20 cellular contexts compared by ENCODE assay signal in genomic region chr2:176334729-176335128, GRCh38.
A peak's percentile ranks its signal among the peaks of the same experiment; 100 is the strongest.
DNase-seq lines count a peak whose midpoint lies in the region; ATAC-seq, FAIRE-seq and TF ChIP-seq lines count a peak whose summit lies in the region.
"Had no signal": no experiment of that assay in that cellular context is flagged by ENCODE, and none has a peak within 500 bp of the region (broad histone marks: within the 10 kb centered on the region; RNA-seq: fewer than 3 reads in every experiment).

No MANE protein-coding gene starts in this region.

- ATAC-seq in HepG2: no peak
- no peak for ATAC-seq in right lobe of liver
- no peak for ATAC-seq in K562
- ATAC-seq: CD8-positive, alpha-beta T cell had no signal

- H3K4me2 ChIP-seq in HepG2 (ENCODE audit: low read depth, low read length) (no peak overlapping the region), K562 (ENCODE audit: insufficient read depth, low read length) (no peak overlapping the region)
- H3K4me2 ChIP-seq: BLaER1 treated with 17β-estradiol and CSF1 and Interleukin-3, amounts not matched to agents 10 nM and 100 nM had no signal

- H3K27ac ChIP-seq in HepG2 (ENCODE audit: extremely low read length, insufficient read depth, low read length): no peak overlapping the region
- H3K27ac ChIP-seq in right lobe of liver: no peak overlapping the region
- H3K27ac ChIP-seq in K562 (ENCODE audit: extremely low read depth, low read depth, low read length): no peak overlapping the region
- no peak overlapping the region for H3K27ac ChIP-seq in A673 (ENCODE audit: low read depth, low read length, poor library complexity, severe bottlenecking)
- H3K27ac ChIP-seq: BLaER1 treated with 17β-estradiol and CSF1 and Interleukin-3, amounts not matched to agents 10 nM and 100 nM; C4-2B had no signal

- H3K9ac ChIP-seq in HepG2 (ENCODE audit: insufficient read depth, low read depth, low read length) (no peak overlapping the region), K562 (ENCODE audit: insufficient read depth in 1 of 2, low read depth in 2 of 2, low read length in 2 of 2) (no peak overlapping the region)
- H3K9ac ChIP-seq: BLaER1 treated with 17β-estradiol and CSF1 and Interleukin-3, amounts not matched to agents 10 nM and 100 nM had no signal

- 100% methylated on average over 1 of the region's 1 CpG for WGBS in HepG2 (ENCODE audit: low lambda C conversion rate)
- WGBS in right lobe of liver (ENCODE audit: insufficient coverage, low coverage, low lambda C conversion rate, missing lambda C conversion rate): 100% methylated on average over 1 of the region's 1 CpG
- 91% methylated on average over 1 of the region's 1 CpG for WGBS in K562 (ENCODE audit: insufficient coverage, low coverage, missing lambda C conversion rate)

- TF ChIP-seq POLR2A in HepG2 (IDR thresholded peaks at IDR 0.05; ENCODE audit: insufficient read depth in 1 of 2, low read depth in 2 of 2, low read length in 2 of 2) (no peak), right lobe of liver (IDR thresholded peaks at IDR 0.05) (no peak), K562 (conservative IDR thresholded peaks at IDR 0.05) (no peak)

- in situ Hi-C loops in HepG2 (cut with HindIII; ENCODE audit: extremely low pct_ligation_motif_present, low pct_unique_long_range_greater_than_20kb) (no loop called here), K562 (cut with MboI) (no loop called here), HAP-1 (cut with MboI; ENCODE audit: low sequenced_read_pairs) (no loop called here)

- CTCF ChIA-PET in HepG2 (lab: Yijun Ruan, JAX; ENCODE audit: low intra/inter-chr PET ratio, low total read pairs): no interaction called here
- CTCF ChIA-PET in K562 (lab: Yijun Ruan, JAX; ENCODE audit: low intra/inter-chr PET ratio): no interaction called here
- CTCF ChIA-PET in A673 (lab: Charles Lee): no interaction called here

- TF ChIP-seq EP300 in HepG2 (IDR thresholded peaks at IDR 0.05; ENCODE audit: low read depth in 2 of 2, low read length in 2 of 2) (no peak), HepG2 (CRISPR knock-in tag; IDR thresholded peaks at IDR 0.05; ENCODE audit: borderline replicate concordance) (no peak), K562 (IDR thresholded peaks at IDR 0.05; ENCODE audit: low read length) (no peak)

- H3K36me3 ChIP-seq in HepG2 (replicated peaks in 1 of 2; ENCODE audit: control insufficient read depth in 1 of 2, insufficient read depth in 2 of 2, low read length in 2 of 2): peaks cover 2 to 28% of the 10 kb centered on the region in 2 experiments; a peak in 4 of 5 replicates
- peaks cover 0 to 13% (median under 1%) of the 10 kb centered on the region in 4 donors for H3K36me3 ChIP-seq in right lobe of liver
- peaks cover 58% of the 10 kb centered on the region; the same call in 2 of the 3 replicates for H3K36me3 ChIP-seq in K562 (ENCODE audit: control insufficient read depth, insufficient read depth, low read length)
- H3K36me3 ChIP-seq in HAP-1 (replicated peaks): no peaks in the 10 kb centered on the region; the same call in 1 of the 2 replicates
- peaks cover 9% of the 10 kb centered on the region for H3K36me3 ChIP-seq in A673 (ENCODE audit: insufficient read depth, low read length, poor library complexity, severe bottlenecking)

- DNase-seq in HepG2 (ENCODE audit: low spot score) (no peak), right lobe of liver (no peak), K562 (ENCODE audit: extremely low read depth in 1 of 4, low spot score in 3 of 4) (no peak), HAP-1 (ENCODE audit: low spot score in 2 of 2) (no peak), A673 (ENCODE audit: low spot score) (no peak)
- DNase-seq: 8988T; AML-193; Caco-2; Calu3; CD4-positive, alpha-beta T cell; CD8-positive, alpha-beta T cell; DMS79 treated with DMSO at 0.1 percent for 48 hours; GF-D8 had no signal

- TF ChIP-seq CTCF in HepG2 (CRISPR knock-in tag; IDR thresholded peaks at IDR 0.05) (no peak), right lobe of liver (IDR thresholded peaks at IDR 0.05) (no peak), K562 (IDR thresholded peaks at IDR 0.05 in 2 of 3, conservative IDR thresholded peaks at IDR 0.05 in 1 of 3; ENCODE audit: insufficient read depth in 2 of 3, low read depth in 1 of 3, low read length in 3 of 3) (no peak), A673 (conservative IDR thresholded peaks at IDR 0.05; ENCODE audit: low read depth, low read length) (no peak)

- POLR2A ChIA-PET in HepG2 (lab: Yijun Ruan, JAX): no interaction called here
- POLR2A ChIA-PET in K562 (lab: Yijun Ruan, JAX): no interaction called here
- POLR2A ChIA-PET in A673 (lab: Charles Lee; ENCODE audit: low non-redundant PET): no interaction called here

- H3K9me1 ChIP-seq in K562 (ENCODE audit: control insufficient read depth, insufficient read depth, low read length): no peaks in the 10 kb centered on the region

- H4K20me1 ChIP-seq in HepG2 (ENCODE audit: insufficient read depth, low read length) (no peaks in the 10 kb centered on the region), K562 (replicated peaks; ENCODE audit: control insufficient read depth, insufficient read depth, low read length) (no peaks in the 10 kb centered on the region)
- H4K20me1 ChIP-seq: BLaER1 treated with 17β-estradiol and CSF1 and Interleukin-3, amounts not matched to agents 10 nM and 100 nM had no signal

- BruUV-seq in HepG2 (replicated peaks; lab: Mats Ljungman, UMichigan) (no TSS peak), K562 (replicated peaks; lab: Mats Ljungman, UMichigan) (no TSS peak), A673 (replicated peaks; lab: Mats Ljungman, UMichigan) (no TSS peak)

- H3K4me1 ChIP-seq in HepG2 (ENCODE audit: insufficient read depth, low read length) (no peaks in the 10 kb centered on the region), right lobe of liver (no peaks in the 10 kb centered on the region), K562 (replicated peaks in 1 of 2; ENCODE audit: control insufficient read depth in 2 of 2, insufficient read depth in 2 of 2, low read length in 2 of 2) (no peaks in the 10 kb centered on the region), HAP-1 (peaks cover 11% of the 10 kb centered on the region), A673 (ENCODE audit: insufficient read depth, low read length, poor library complexity, severe bottlenecking) (no peaks in the 10 kb centered on the region)
- H3K4me1 ChIP-seq: BLaER1 treated with 17β-estradiol and CSF1 and Interleukin-3, amounts not matched to agents 10 nM and 100 nM; Caco-2 had no signal

- H2AFZ ChIP-seq in HepG2 (ENCODE audit: low read length) (no peak overlapping the region), K562 (ENCODE audit: low read depth, low read length) (no peak overlapping the region)

- intact Hi-C loops in HepG2 (cut with micrococcal nuclease; ENCODE audit: unreplicated experiment): no loop called here
- intact Hi-C loops in right lobe of liver (cut with DNase I): no loop called here
- intact Hi-C loops in K562 (cut with micrococcal nuclease): no loop called here
- intact Hi-C loops in A673 (cut with micrococcal nuclease; ENCODE audit: unreplicated experiment): no loop called here

- TF ChIP-seq RAD21 in HepG2 (CRISPR knock-in tag; IDR thresholded peaks at IDR 0.05) (no peak), K562 (CRISPR knock-in tag; conservative IDR thresholded peaks at IDR 0.05 in 1 of 2, IDR thresholded peaks at IDR 0.05 in 1 of 2) (no peak)

- FAIRE-seq in HepG2 (lab: Jason Lieb, UNC): no peak
- no peak for FAIRE-seq in K562 (lab: Jason Lieb, UNC)
- FAIRE-seq: A204.1, D721Med, G401.6, GM12891, GM19239 had no signal

- H3K9me3 ChIP-seq in HepG2 (ENCODE audit: low read length) (no peaks in the 10 kb centered on the region), right lobe of liver (no peaks in the 10 kb centered on the region), K562 (replicated peaks; ENCODE audit: control insufficient read depth, insufficient read depth, low read depth, low read length) (no peaks in the 10 kb centered on the region), HAP-1 (no peaks in the 10 kb centered on the region), A673 (ENCODE audit: low read depth, low read length, poor library complexity, severe bottlenecking) (no peaks in the 10 kb centered on the region)
- H3K9me3 ChIP-seq: Caco-2 had no signal

- H3K4me3 ChIP-seq in HepG2 (replicated peaks in 1 of 3; ENCODE audit: insufficient read depth in 1 of 3, low read depth in 2 of 3, low read length in 3 of 3): no peak overlapping the region
- H3K4me3 ChIP-seq in right lobe of liver: no peak overlapping the region
- no peak overlapping the region for H3K4me3 ChIP-seq in K562
- no peak overlapping the region for H3K4me3 ChIP-seq in HAP-1
- no peak overlapping the region for H3K4me3 ChIP-seq in A673 (ENCODE audit: low read depth, low read length, poor library complexity, severe bottlenecking)
- H3K4me3 ChIP-seq: BLaER1 treated with 17β-estradiol and CSF1 and Interleukin-3, amounts not matched to agents 10 nM and 100 nM had no signal

- H3K79me2 ChIP-seq in HepG2 (ENCODE audit: insufficient read depth, low read length) (no peaks in the 10 kb centered on the region), K562 (ENCODE audit: control insufficient read depth, insufficient read depth, low read length) (no peaks in the 10 kb centered on the region)

- no peaks in the 10 kb centered on the region for H3K27me3 ChIP-seq in HepG2 (ENCODE audit: control insufficient read depth in 1 of 2, insufficient read depth in 2 of 2, low read length in 2 of 2)
- H3K27me3 ChIP-seq in right lobe of liver: no peaks in the 10 kb centered on the region
- H3K27me3 ChIP-seq in K562 (ENCODE audit: control insufficient read depth in 2 of 2, insufficient read depth in 2 of 2, low read length in 2 of 2): no peaks in the 10 kb centered on the region
- no peaks in the 10 kb centered on the region for H3K27me3 ChIP-seq in HAP-1 (ENCODE audit: low read depth)
- no peaks in the 10 kb centered on the region for H3K27me3 ChIP-seq in A673 (replicated peaks; ENCODE audit: insufficient read depth, low read depth, low read length, poor library complexity)
- H3K27me3 ChIP-seq: BLaER1 treated with 17β-estradiol and CSF1 and Interleukin-3, amounts not matched to agents 10 nM and 100 nM had no signal

TF ChIP-seq in HepG2, 621 proteins besides CTCF, POLR2A, EP300 and RAD21:
- TF ChIP-seq GTF2F1 (IDR thresholded peaks at IDR 0.05; ENCODE audit: low read length) (no peak), PAWR (CRISPR knock-in tag; IDR thresholded peaks at IDR 0.05; ENCODE audit: borderline replicate concordance) (no peak), CEBPB (IDR thresholded peaks at IDR 0.05; ENCODE audit: borderline replicate concordance, low read depth, low read length) (peak; percentile 65), ZNF501 (CRISPR knock-in tag; IDR thresholded peaks at IDR 0.05) (no peak)

TF ChIP-seq in K562, 482 proteins besides CTCF, POLR2A, EP300 and RAD21:
- TF ChIP-seq HDAC2 (IDR thresholded peaks at IDR 0.05) (no peak), CEBPB (tag; IDR thresholded peaks at IDR 0.05) (peak; percentile 49), ZZZ3 (IDR thresholded peaks at IDR 0.05) (no peak), NFXL1 (CRISPR knock-in tag; IDR thresholded peaks at IDR 0.05) (no peak)

Comparison
In these comparisons a context has a peak if more than half of its experiments do, and no peak if none do; other contexts are left out.
1. Of the 241 proteins assayed by ChIP-seq in both HepG2 and K562: peak only in HepG2: none; only in K562: none; in both: CEBPB; in neither: 240.